Comparison of ENCODE assay signal across 24 cellular contexts in genomic region chr5:149166591-149167100, GRCh38. TPM values are rescaled to one million over a fixed set of nuclear protein-coding genes. Genes with fewer than 3 reads are reported as not detected.
"Had no signal": no experiment of that assay in that cellular context is flagged by ENCODE, and none has a peak within 500 bp of the region (broad histone marks: within the 10 kb centered on the region; RNA-seq: fewer than 3 reads in every experiment).

No MANE protein-coding gene starts in this region.

- H3K9ac ChIP-seq: parathyroid adenoma had no signal

- H3K36me3 Mint-ChIP-seq: activated naive CD8-positive, alpha-beta T cell treated with anti-CD3 and anti-CD28 coated beads for 36 hours; memory B cell; natural killer cell treated with Interleukin-12 subunit alpha and Interleukin-12 subunit beta and Interleukin-15 and Interleukin-18, amount 100 ng/mL, for 72 hours; stimulated activated memory B cell treated with anti-CD40 and anti-IgM and Interleukin-4, amounts not matched to agents 10 μg/mL and 1 μg/mL and 100 μg/mL, for 72 hours; type B pancreatic cell had no signal

- H3K4me1 ChIP-seq: testis, vagina had no signal

- H3K27me3 ChIP-seq: body of pancreas, heart right ventricle, testis, vagina had no signal

- H3K27ac Mint-ChIP-seq: activated B cell treated with CpG ODN at 0.5 μM for 24 hours; activated CD4-positive, alpha-beta T cell treated with anti-CD3 and anti-CD28 coated beads for 36 hours; activated naive CD8-positive, alpha-beta T cell treated with anti-CD3 and anti-CD28 coated beads for 36 hours; memory B cell; natural killer cell treated with Interleukin-12 subunit alpha and Interleukin-12 subunit beta and Interleukin-15 and Interleukin-18, amount 100 ng/mL, for 72 hours; stimulated activated memory B cell treated with anti-CD40 and anti-IgM and Interleukin-4, amounts not matched to agents 10 μg/mL and 1 μg/mL and 100 μg/mL, for 72 hours; type B pancreatic cell had no signal

- ATAC-seq: activated CD4-positive, alpha-beta T cell treated with anti-CD3 and anti-CD28 coated beads for 36 hours; body of pancreas; natural killer cell treated with Interleukin-12 subunit alpha and Interleukin-12 subunit beta and Interleukin-15 and Interleukin-18, amount 100 ng/mL, for 72 hours; sciatic nerve; stimulated activated memory B cell treated with anti-CD40 and anti-IgM and Interleukin-4, amounts not matched to agents 10 μg/mL and 1 μg/mL and 100 μg/mL, for 72 hours had no signal

- H3K4me1 Mint-ChIP-seq: activated B cell treated with CpG ODN at 0.5 μM for 24 hours; activated naive CD8-positive, alpha-beta T cell treated with anti-CD3 and anti-CD28 coated beads for 36 hours; memory B cell; stimulated activated memory B cell treated with anti-CD40 and anti-IgM and Interleukin-4, amounts not matched to agents 10 μg/mL and 1 μg/mL and 100 μg/mL, for 72 hours had no signal

- H3K4me3 ChIP-seq: body of pancreas, heart right ventricle, testis, vagina had no signal

- H2AFZ ChIP-seq: parathyroid adenoma had no signal

- H3K36me3 ChIP-seq: vagina had no signal

- H3K27ac ChIP-seq: body of pancreas, parathyroid adenoma, testis, vagina had no signal

- H3K9me3 Mint-ChIP-seq: activated B cell treated with CpG ODN at 0.5 μM for 24 hours; activated naive CD8-positive, alpha-beta T cell treated with anti-CD3 and anti-CD28 coated beads for 36 hours; memory B cell; natural killer cell treated with Interleukin-12 subunit alpha and Interleukin-12 subunit beta and Interleukin-15 and Interleukin-18, amount 100 ng/mL, for 72 hours; stimulated activated memory B cell treated with anti-CD40 and anti-IgM and Interleukin-4, amounts not matched to agents 10 μg/mL and 1 μg/mL and 100 μg/mL, for 72 hours; type B pancreatic cell had no signal

- DNase-seq: activated B cell treated with CpG ODN at 0.5 μM for 24 hours; activated CD4-positive, alpha-beta T cell treated with anti-CD3 and anti-CD28 coated beads for 36 hours; activated CD4-positive, alpha-beta T cell treated with anti-CD3 and anti-CD28 coated beads, Interleukin-2, amount 50 U/mL, for 48 hours; activated naive CD4-positive, alpha-beta T cell treated with Interleukin-2 at 50 U/mL for 16 hours; activated naive CD8-positive, alpha-beta T cell treated with anti-CD3 and anti-CD28 coated beads for 36 hours; activated T-cell treated with anti-CD3 and anti-CD28 coated beads, Interleukin-2, amount 50 U/mL, for 48 hours; amygdala; body of pancreas; dermis blood vessel endothelial cell; effector CD8-positive, alpha-beta T cell; erythroblast; heart right ventricle; islet precursor cell; small intestine; stimulated activated CD4-positive, alpha-beta T cell treated with anti-CD3 and anti-CD28 coated beads, Interleukin-2, amount 100 ng/mL, for 24 hours; T-helper 1 cell; testis had no signal

- H3K4me3 Mint-ChIP-seq: activated B cell treated with CpG ODN at 0.5 μM for 24 hours; activated CD4-positive, alpha-beta T cell treated with anti-CD3 and anti-CD28 coated beads for 36 hours; activated naive CD8-positive, alpha-beta T cell treated with anti-CD3 and anti-CD28 coated beads for 36 hours; memory B cell; natural killer cell treated with Interleukin-12 subunit alpha and Interleukin-12 subunit beta and Interleukin-15 and Interleukin-18, amount 100 ng/mL, for 72 hours; stimulated activated memory B cell treated with anti-CD40 and anti-IgM and Interleukin-4, amounts not matched to agents 10 μg/mL and 1 μg/mL and 100 μg/mL, for 72 hours; type B pancreatic cell had no signal

- H3K9me3 ChIP-seq: body of pancreas, heart right ventricle, testis, vagina had no signal

RNA-seq across cellular contexts. Expression of gene ABLIM3, which starts 25.4 kb away (rescaled TPM):
- total RNA-seq: activated B cell treated with CpG ODN at 0.5 μM for 24 hours; activated naive CD8-positive, alpha-beta T cell treated with anti-CD3 and anti-CD28 coated beads for 36 hours; natural killer cell treated with Interleukin-12 subunit alpha and Interleukin-12 subunit beta and Interleukin-15 and Interleukin-18, amount 100 ng/mL, for 72 hours had no signal
